20 cellular contexts compared by ENCODE assay signal in the genomic region with DNA sequence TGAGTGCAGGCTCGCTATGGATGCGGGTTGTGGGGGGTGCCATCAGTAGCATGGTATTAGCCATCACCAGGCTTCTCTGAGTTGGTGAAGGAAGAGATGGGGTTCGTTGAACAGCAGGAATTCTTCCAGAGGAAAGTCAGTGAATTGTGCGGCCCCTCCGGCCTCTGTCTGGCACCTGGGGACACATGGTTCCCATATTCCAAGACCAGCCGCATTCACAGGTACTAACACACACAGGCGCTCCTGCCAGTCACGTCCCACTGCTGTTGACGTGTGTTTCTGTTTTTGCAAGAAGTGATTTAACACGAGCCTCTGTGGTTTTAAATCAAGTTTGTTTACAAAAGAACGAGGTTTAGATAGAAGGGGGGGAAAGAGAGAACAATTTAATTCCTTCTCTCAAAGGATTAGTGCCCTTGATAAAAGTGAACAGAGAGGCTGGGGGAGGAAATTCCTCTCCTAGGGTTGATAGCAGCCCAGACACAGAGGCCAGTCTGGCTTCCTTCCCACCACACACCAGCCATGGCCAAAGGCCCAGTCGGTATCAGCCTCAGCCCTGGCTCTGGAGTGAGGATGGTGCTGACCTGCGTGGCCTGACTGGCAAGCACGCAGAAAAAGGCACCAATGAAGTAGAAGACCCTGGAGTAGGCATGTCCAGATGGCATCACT.
DNase-seq lines count a peak whose midpoint lies in the region; ATAC-seq and TF ChIP-seq lines count a peak whose summit lies in the region.
"Had no signal": no experiment of that assay in that cellular context is flagged by ENCODE, and none has a peak within 500 bp of the region (broad histone marks: within the 10 kb centered on the region; RNA-seq: fewer than 3 reads in every experiment).

No MANE protein-coding gene starts in this region.

- in situ Hi-C loops in G401 (cut with HindIII; ENCODE audit: low sequenced_read_pairs) = no loop called here

- no peaks in the 10 kb centered on the region for H3K9me3 Mint-ChIP-seq in osteocyte (ENCODE audit: unreplicated experiment)

- no peaks in the 10 kb centered on the region for H3K27me3 ChIP-seq in SK-N-SH (ENCODE audit: insufficient read depth)
- H3K27me3 ChIP-seq in hepatocyte = no peaks in the 10 kb centered on the region
- H3K27me3 ChIP-seq: colonic mucosa, suprapubic skin had no signal

- H2AFZ ChIP-seq in SK-N-SH (ENCODE audit: low read depth) = no peak overlapping the region
- H2AFZ ChIP-seq in hepatocyte = no peak overlapping the region

- WGBS in SK-N-SH (ENCODE audit: low lambda C conversion rate) = 79% methylated on average over 12 of the region's 14 CpGs
- WGBS in hepatocyte (ENCODE audit: low lambda C conversion rate, missing lambda C conversion rate) = 49% methylated on average over 14 of the region's 14 CpGs

- H3K4me1 Mint-ChIP-seq in osteocyte (ENCODE audit: unreplicated experiment) = peaks cover 13% of the 10 kb centered on the region
- H3K4me1 Mint-ChIP-seq: activated CD8-positive, alpha-beta memory T cell treated with anti-CD3 and anti-CD28 coated beads, Interleukin-2, amount 10 ng/mL, durations not matched to agents 7 days and 5 days; naive B cell had no signal

- no peak overlapping the region for H3K27ac ChIP-seq in SK-N-SH (ENCODE audit: low read depth in 2 of 2, low read length in 1 of 2)
- H3K27ac ChIP-seq in hepatocyte = peak overlapping the region; percentile 57
- H3K27ac ChIP-seq: 22Rv1, colonic mucosa, suprapubic skin had no signal

- H3K36me3 ChIP-seq in SK-N-SH (replicated peaks in 1 of 2; ENCODE audit: control insufficient read depth in 1 of 2, insufficient read depth in 2 of 2, low read length in 1 of 2) (no peaks in the 10 kb centered on the region), hepatocyte (replicated peaks; ENCODE audit: insufficient read depth, low read depth) (no peaks in the 10 kb centered on the region)
- H3K36me3 ChIP-seq: colonic mucosa, suprapubic skin had no signal

- POLR2A ChIA-PET in SK-N-SH (lab: Yijun Ruan, JAX) = no interaction called here

- H4K20me1 ChIP-seq in SK-N-SH (ENCODE audit: insufficient read depth) (no peaks in the 10 kb centered on the region), hepatocyte (ENCODE audit: insufficient read depth, poor library complexity, severe bottlenecking) (no peaks in the 10 kb centered on the region)

- no peak overlapping the region for H3K4me2 ChIP-seq in SK-N-SH
- no peak overlapping the region for H3K4me2 ChIP-seq in hepatocyte

- no peak for TF ChIP-seq POLR2A in erythroblast (IDR thresholded peaks at IDR 0.05; ENCODE audit: low read length)

- no peak overlapping the region for H3K4me3 Mint-ChIP-seq in osteocyte (ENCODE audit: unreplicated experiment)
- H3K4me3 Mint-ChIP-seq: activated CD8-positive, alpha-beta memory T cell treated with anti-CD3 and anti-CD28 coated beads, Interleukin-2, amount 10 ng/mL, durations not matched to agents 7 days and 5 days had no signal

- DNase-seq in SK-N-SH = no peak
- DNase-seq in hepatocyte (ENCODE audit: low spot score) = no peak
- DNase-seq in osteocyte (ENCODE audit: extremely low spot score, unreplicated experiment) = peak; percentile 71
- no peak for DNase-seq in G401 (ENCODE audit: low spot score)
- DNase-seq in NCI-H345 treated with DMSO at 0.1 percent for 48 hours (lab: John Stamatoyannopoulos, UW; ENCODE audit: unreplicated experiment) = no peak
- DNase-seq in erythroblast (lab: John Stamatoyannopoulos, UW) = no peak
- DNase-seq: activated CD8-positive, alpha-beta memory T cell treated with anti-CD3 and anti-CD28 coated beads, Interleukin-2, amount 10 ng/mL, durations not matched to agents 7 days and 5 days; activated effector memory CD4-positive, alpha-beta T cell treated with anti-CD3 and anti-CD28 coated beads, Interleukin-2, amount 50 U/mL, for 16 hours; anterior cingulate cortex; C1 segment of cervical spinal cord; colonic mucosa; naive B cell; NCI-H1694; NCI-H345; SHP77 treated with DMSO at 0.1 percent for 48 hours had no signal

- no peaks in the 10 kb centered on the region for H3K27me3 Mint-ChIP-seq in osteocyte (ENCODE audit: unreplicated experiment)
- H3K27me3 Mint-ChIP-seq: activated CD8-positive, alpha-beta memory T cell treated with anti-CD3 and anti-CD28 coated beads, Interleukin-2, amount 10 ng/mL, durations not matched to agents 7 days and 5 days had no signal

- no peak for TF ChIP-seq RAD21 in SK-N-SH (IDR thresholded peaks at IDR 0.05; ENCODE audit: low read length)

- H3F3A ChIP-seq in SK-N-SH (replicated peaks; ENCODE audit: insufficient read depth) = peaks cover 10% of the 10 kb centered on the region

- TF ChIP-seq EP300 in SK-N-SH (IDR thresholded peaks at IDR 0.05; ENCODE audit: borderline replicate concordance in 1 of 2, low read depth in 1 of 2, low read length in 1 of 2) = no peak

- H3K4me3 ChIP-seq in SK-N-SH (ENCODE audit: low read depth in 2 of 2, low read length in 1 of 2) (no peak overlapping the region), hepatocyte (no peak overlapping the region)
- H3K4me3 ChIP-seq: colonic mucosa, suprapubic skin had no signal

- H3K9ac ChIP-seq in SK-N-SH = no peak overlapping the region

- CTCF ChIA-PET in SK-N-SH (lab: Yijun Ruan, JAX) = interaction anchor here (1.0 kb wide), 1 partner anchor 44 kb away, joined by 3 read pairs; no protein-coding TSS in a partner anchor

- H3K79me2 ChIP-seq in SK-N-SH (ENCODE audit: insufficient read depth) (no peaks in the 10 kb centered on the region), hepatocyte (no peaks in the 10 kb centered on the region)

- H3K36me3 Mint-ChIP-seq in osteocyte (ENCODE audit: unreplicated experiment) = no peaks in the 10 kb centered on the region
- H3K36me3 Mint-ChIP-seq: activated CD8-positive, alpha-beta memory T cell treated with anti-CD3 and anti-CD28 coated beads, Interleukin-2, amount 10 ng/mL, durations not matched to agents 7 days and 5 days; naive B cell had no signal

- no peak for TF ChIP-seq CTCF in SK-N-SH (IDR thresholded peaks at IDR 0.05)
- no peak for TF ChIP-seq CTCF in hepatocyte (IDR thresholded peaks at IDR 0.05; ENCODE audit: poor library complexity)
- TF ChIP-seq CTCF in osteocyte (IDR thresholded peaks at IDR 0.05) = no peak

- H3K9me2 ChIP-seq in SK-N-SH (no peaks in the 10 kb centered on the region), hepatocyte (replicated peaks; ENCODE audit: insufficient read depth) (no peaks in the 10 kb centered on the region)

- H3K9me3 ChIP-seq in SK-N-SH = no peaks in the 10 kb centered on the region
- H3K9me3 ChIP-seq in hepatocyte (ENCODE audit: low read depth) = no peaks in the 10 kb centered on the region
- H3K9me3 ChIP-seq: colonic mucosa, suprapubic skin had no signal

- H3K4me1 ChIP-seq in SK-N-SH (ENCODE audit: control insufficient read depth in 1 of 2, insufficient read depth in 2 of 2, low read depth in 1 of 2, low read length in 1 of 2) = peaks cover 0 to 17% of the 10 kb centered on the region in 2 experiments; a peak in 3 of 4 replicates
- H3K4me1 ChIP-seq in hepatocyte (ENCODE audit: insufficient read depth) = no peaks in the 10 kb centered on the region
- H3K4me1 ChIP-seq: colonic mucosa had no signal

- no peak overlapping the region for H3K27ac Mint-ChIP-seq in osteocyte (ENCODE audit: unreplicated experiment)
- H3K27ac Mint-ChIP-seq: activated CD8-positive, alpha-beta memory T cell treated with anti-CD3 and anti-CD28 coated beads, Interleukin-2, amount 10 ng/mL, durations not matched to agents 7 days and 5 days; naive B cell had no signal

- ATAC-seq in SK-N-SH treated with all-trans-retinoic acid at 6 μM for 48 hours (peak; percentile 27; the same call in 1 of the 3 replicates), GM21619 (IDR thresholded peaks at IDR 0.05; ENCODE audit: unreplicated experiment) (no peak)
- ATAC-seq: activated CD4-positive, CD25-positive, alpha-beta regulatory T cell treated with anti-CD3 and anti-CD28 coated beads, Interleukin-2, amount 50 U/mL, for 24 hours; activated CD8-positive, alpha-beta memory T cell treated with anti-CD3 and anti-CD28 coated beads, Interleukin-2, amount 10 ng/mL, durations not matched to agents 7 days and 5 days had no signal

TF ChIP-seq in SK-N-SH treated with all-trans-retinoic acid at 6 μM for 48 hours, 23 proteins besides CTCF, POLR2A, EP300 and RAD21:
- TF ChIP-seq, protein P1, sequence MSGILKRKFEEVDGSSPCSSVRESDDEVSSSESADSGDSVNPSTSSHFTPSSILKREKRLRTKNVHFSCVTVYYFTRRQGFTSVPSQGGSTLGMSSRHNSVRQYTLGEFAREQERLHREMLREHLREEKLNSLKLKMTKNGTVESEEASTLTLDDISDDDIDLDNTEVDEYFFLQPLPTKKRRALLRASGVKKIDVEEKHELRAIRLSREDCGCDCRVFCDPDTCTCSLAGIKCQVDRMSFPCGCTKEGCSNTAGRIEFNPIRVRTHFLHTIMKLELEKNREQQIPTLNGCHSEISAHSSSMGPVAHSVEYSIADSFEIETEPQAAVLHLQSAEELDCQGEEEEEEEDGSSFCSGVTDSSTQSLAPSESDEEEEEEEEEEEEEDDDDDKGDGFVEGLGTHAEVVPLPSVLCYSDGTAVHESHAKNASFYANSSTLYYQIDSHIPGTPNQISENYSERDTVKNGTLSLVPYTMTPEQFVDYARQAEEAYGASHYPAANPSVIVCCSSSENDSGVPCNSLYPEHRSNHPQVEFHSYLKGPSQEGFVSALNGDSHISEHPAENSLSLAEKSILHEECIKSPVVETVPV (CRISPR knock-in tag; IDR thresholded peaks at IDR 0.05) = no peak
- no peak for TF ChIP-seq SNAI2 (CRISPR knock-in tag; IDR thresholded peaks at IDR 0.05)
- no peak for TF ChIP-seq ZC3H10 (CRISPR knock-in tag; IDR thresholded peaks at IDR 0.05)
- no peak for TF ChIP-seq ZNF8 (CRISPR knock-in tag; IDR thresholded peaks at IDR 0.05)

TF ChIP-seq in SK-N-SH, 30 proteins besides CTCF, POLR2A, EP300 and RAD21 (continues in another document):
- TF ChIP-seq EZH2phosphoT487 (IDR thresholded peaks at IDR 0.05; ENCODE audit: borderline replicate concordance, low read depth) = no peak
- TF ChIP-seq TEAD4 (IDR thresholded peaks at IDR 0.05; ENCODE audit: borderline replicate concordance, insufficient read depth) = no peak
- TF ChIP-seq TAF1 (IDR thresholded peaks at IDR 0.05; ENCODE audit: borderline replicate concordance, low read depth, low read length) = no peak
- TF ChIP-seq FOXM1 (IDR thresholded peaks at IDR 0.05; ENCODE audit: low read depth) = no peak
- TF ChIP-seq NFIC (IDR thresholded peaks at IDR 0.05; ENCODE audit: borderline replicate concordance) = no peak
- TF ChIP-seq, protein P2, sequence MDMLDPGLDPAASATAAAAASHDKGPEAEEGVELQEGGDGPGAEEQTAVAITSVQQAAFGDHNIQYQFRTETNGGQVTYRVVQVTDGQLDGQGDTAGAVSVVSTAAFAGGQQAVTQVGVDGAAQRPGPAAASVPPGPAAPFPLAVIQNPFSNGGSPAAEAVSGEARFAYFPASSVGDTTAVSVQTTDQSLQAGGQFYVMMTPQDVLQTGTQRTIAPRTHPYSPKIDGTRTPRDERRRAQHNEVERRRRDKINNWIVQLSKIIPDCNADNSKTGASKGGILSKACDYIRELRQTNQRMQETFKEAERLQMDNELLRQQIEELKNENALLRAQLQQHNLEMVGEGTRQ (IDR thresholded peaks at IDR 0.05; ENCODE audit: borderline replicate concordance, low read depth, low read length) = no peak
